In the genomic region with DNA sequence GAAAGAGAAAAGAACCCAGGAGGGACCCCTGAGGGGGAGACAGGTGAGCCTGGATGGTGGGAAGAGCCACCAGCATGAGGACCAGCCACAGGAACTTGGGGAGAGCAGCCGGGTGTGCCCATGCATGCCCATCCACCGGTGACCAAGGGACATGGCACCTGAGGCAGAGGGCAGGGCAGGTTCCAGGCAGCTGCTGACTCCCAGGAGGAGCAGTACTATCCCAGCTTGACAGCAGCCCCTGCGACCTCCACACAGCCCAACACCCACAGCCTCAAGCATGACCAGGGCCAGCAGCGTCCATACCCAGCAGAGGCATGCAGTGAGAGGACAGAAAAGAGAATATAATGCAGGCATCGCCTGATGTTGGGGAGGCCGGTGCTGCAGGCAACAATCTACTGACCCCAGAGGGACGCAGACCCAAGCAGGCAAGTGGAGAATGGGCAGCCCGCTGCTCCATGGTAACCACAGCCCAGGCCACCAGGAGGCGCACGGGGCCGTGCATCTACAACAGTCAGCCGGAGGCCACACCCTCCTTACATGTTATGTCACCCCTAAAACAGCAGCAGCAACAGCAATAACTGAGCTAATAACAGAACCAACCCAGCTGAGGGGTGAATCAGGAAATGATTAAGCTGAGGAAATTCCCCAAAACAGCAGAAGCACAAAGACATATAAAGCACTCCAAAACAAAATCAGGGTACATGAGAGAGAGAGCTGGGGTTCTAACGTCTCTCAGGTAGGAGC, we compare ENCODE assay signal across 8 cellular contexts. TPM values are rescaled to one million over a fixed set of nuclear protein-coding genes. Genes with fewer than 3 reads are reported as not detected.
DNase-seq lines count a peak whose midpoint lies in the region; ATAC-seq and TF ChIP-seq lines count a peak whose summit lies in the region.

No MANE protein-coding gene starts in this region.

- TF ChIP-seq CTCF in gastroesophageal sphincter (IDR thresholded peaks at IDR 0.05): peak in 3 of 4 experiments; percentile 73 to 82 (median 78)
- TF ChIP-seq CTCF in parathyroid adenoma (IDR thresholded peaks at IDR 0.05): peak; percentile 83
- TF ChIP-seq CTCF in transverse colon (IDR thresholded peaks at IDR 0.05): peak; percentile 80 to 86 (median 84)

- H3K4me3 ChIP-seq in BLaER1 treated with 17β-estradiol and CSF1 and Interleukin-3, amounts not matched to agents 10 nM and 100 nM: no peak overlapping the region
- H3K4me3 ChIP-seq in gastroesophageal sphincter (no peak overlapping the region), parathyroid adenoma (ENCODE audit: low read depth, low read length) (no peak overlapping the region), transverse colon (no peak overlapping the region)

- H4K20me1 ChIP-seq in BLaER1 treated with 17β-estradiol and CSF1 and Interleukin-3, amounts not matched to agents 10 nM and 100 nM: peaks cover 0 to 35% (median 13%) of the 10 kb centered on the region in 11 experiments; a peak in 13 of 22 replicates

- peaks cover 24 to 66% (median 59%) of the 10 kb centered on the region in 11 experiments for H3K36me3 ChIP-seq in BLaER1 treated with 17β-estradiol and CSF1 and Interleukin-3, amounts not matched to agents 10 nM and 100 nM
- peaks cover 0 to 39% of the 10 kb centered on the region in 2 donors for H3K36me3 ChIP-seq in gastroesophageal sphincter
- no peaks in the 10 kb centered on the region for H3K36me3 ChIP-seq in parathyroid adenoma (ENCODE audit: control insufficient read depth, insufficient read depth, low read length)
- H3K36me3 ChIP-seq in transverse colon: no peaks in the 10 kb centered on the region

- WGBS in gastroesophageal sphincter (ENCODE audit: low coverage in 1 of 2), 2 donors: 25 to 80% methylated on average over 1 of the region's 13 CpGs
- WGBS in transverse colon (ENCODE audit: low coverage in 1 of 2), 2 donors: 22 to 46% methylated on average over 8 to 11 of the region's 13 CpGs

- H3K27me3 ChIP-seq in BLaER1 treated with 17β-estradiol and CSF1 and Interleukin-3, amounts not matched to agents 10 nM and 100 nM: no peaks in the 10 kb centered on the region
- H3K27me3 ChIP-seq in gastroesophageal sphincter (peaks cover 6% of the 10 kb centered on the region), parathyroid adenoma (ENCODE audit: control insufficient read depth, insufficient read depth, low read length) (no peaks in the 10 kb centered on the region), transverse colon (no peaks in the 10 kb centered on the region)

- DNase-seq in GM19240 (ENCODE audit: insufficient read length, low spot score) (peak; percentile 95), SIG-M5 treated with dmso at 0.1 percent for 504 hours (lab: John Stamatoyannopoulos, UW; ENCODE audit: unreplicated experiment) (peak; percentile 87), activated gamma-delta T cell (lab: John Stamatoyannopoulos, UW) (peak; percentile 60), transverse colon (peak; percentile 82)

- in situ Hi-C loops in transverse colon (cut with MboI; ENCODE audit: low pct_ligation_motif_present in 1 of 4, low pct_unique_long_range_greater_than_20kb in 1 of 4, low sequenced_read_pairs in 3 of 4): loop anchor here in 2 of 4 donors (25.0 kb wide), 1 partner anchor 199 kb away; no protein-coding TSS in a partner anchor

- H3K4me1 ChIP-seq in BLaER1 treated with 17β-estradiol and CSF1 and Interleukin-3, amounts not matched to agents 10 nM and 100 nM: peaks cover 10 to 19% (median 16%) of the 10 kb centered on the region in 10 experiments
- peaks cover 0 to 11% (median 0%) of the 10 kb centered on the region in 3 donors for H3K4me1 ChIP-seq in gastroesophageal sphincter
- peaks cover 3% of the 10 kb centered on the region for H3K4me1 ChIP-seq in parathyroid adenoma
- H3K4me1 ChIP-seq in transverse colon: peaks cover 0 to 5% (median 0%) of the 10 kb centered on the region in 4 donors

- H2AFZ ChIP-seq in parathyroid adenoma: peak overlapping the region; percentile 48

- peak overlapping the region; percentile 8 to 75 (median 42); a peak in 20 of 22 replicates for H3K4me2 ChIP-seq in BLaER1 treated with 17β-estradiol and CSF1 and Interleukin-3, amounts not matched to agents 10 nM and 100 nM
- H3K4me2 ChIP-seq in parathyroid adenoma (ENCODE audit: low read length): no peak overlapping the region

- H3K9ac ChIP-seq in BLaER1 treated with 17β-estradiol and CSF1 and Interleukin-3, amounts not matched to agents 10 nM and 100 nM: peak overlapping the region in 5 of 11 experiments; percentile 14 to 50 (median 28); a peak in 7 of 22 replicates
- H3K9ac ChIP-seq in parathyroid adenoma: no peak overlapping the region

- H3K9me3 ChIP-seq in BLaER1 treated with 17β-estradiol and CSF1 and Interleukin-3, amounts not matched to agents 10 nM and 100 nM (replicated peaks in 1 of 11): peaks cover 0 to 6% (median 0%) of the 10 kb centered on the region in 11 experiments; a peak in 5 of 22 replicates
- H3K9me3 ChIP-seq in gastroesophageal sphincter (no peaks in the 10 kb centered on the region), parathyroid adenoma (ENCODE audit: control insufficient read depth, low read length) (no peaks in the 10 kb centered on the region), transverse colon (no peaks in the 10 kb centered on the region)

- TF ChIP-seq EP300 in gastroesophageal sphincter (IDR thresholded peaks at IDR 0.05): no peak
- TF ChIP-seq EP300 in transverse colon (IDR thresholded peaks at IDR 0.05; ENCODE audit: low read depth): no peak

- intact Hi-C loops in transverse colon (cut with DNase I; ENCODE audit: low total_unique reads): no loop called here

- H3K79me2 ChIP-seq in parathyroid adenoma: no peaks in the 10 kb centered on the region

- ATAC-seq in HG03354 (IDR thresholded peaks at IDR 0.05; ENCODE audit: poor library complexity, severe bottlenecking, unreplicated experiment) (peak; percentile 96), gastroesophageal sphincter (peak; percentile 75)

- no peak for TF ChIP-seq POLR2A in gastroesophageal sphincter (IDR thresholded peaks at IDR 0.05)
- no peak for TF ChIP-seq POLR2A in transverse colon (IDR thresholded peaks at IDR 0.05)

- H3K27ac ChIP-seq in BLaER1 treated with 17β-estradiol and CSF1 and Interleukin-3, amounts not matched to agents 10 nM and 100 nM: peak overlapping the region in 6 of 11 experiments; percentile 19 to 72 (median 52); a peak in 10 of 22 replicates
- H3K27ac ChIP-seq in gastroesophageal sphincter (no peak overlapping the region), parathyroid adenoma (no peak overlapping the region), transverse colon (no peak overlapping the region)

RNA-seq across cellular contexts. Expression of a gene that starts 44.1 kb away (rescaled TPM):
- 10 to 100 TPM in 1 of 4 donors, 1 to 10 TPM in 3; 7.0 to 12.0 (median 8.9) TPM for total RNA-seq in gastroesophageal sphincter
- 10 to 100 TPM; 15.1 to 64.0 (median 27.5) TPM for total RNA-seq in transverse colon

RNA-seq across cellular contexts. Expression of a gene that starts 46.4 kb away (rescaled TPM):
- total RNA-seq in gastroesophageal sphincter: 1 to 10 TPM; 3.0 to 5.3 (median 4.0) TPM
- 10 to 100 TPM in 1 of 4 donors, 1 to 10 TPM in 3; 3.4 to 10.8 (median 6.2) TPM for total RNA-seq in transverse colon

RNA-seq across cellular contexts. Expression of a gene that starts 54.6 kb away (rescaled TPM):
- total RNA-seq in gastroesophageal sphincter (100 to 1,000 TPM in 1 of 4 donors, 10 to 100 TPM in 3; 49.1 to 127 (median 55.5) TPM), transverse colon (100 to 1,000 TPM; 118 to 208 (median 151) TPM)

Comparison
In these comparisons a context has a peak if more than half of its experiments do, and no peak if none do; other contexts are left out.
1. H3K27ac ChIP-seq: peak in BLaER1 treated with 17β-estradiol and CSF1 and Interleukin-3, amounts not matched to agents 10 nM and 100 nM (6 of 11); none in gastroesophageal sphincter (0 of 4), parathyroid adenoma (single experiment) and transverse colon (0 of 4).
2. Peak in every context shown above with its lines, with median percentiles within 50 percentile points of each other: DNase-seq and CTCF ChIP-seq.